In the genomic region with DNA sequence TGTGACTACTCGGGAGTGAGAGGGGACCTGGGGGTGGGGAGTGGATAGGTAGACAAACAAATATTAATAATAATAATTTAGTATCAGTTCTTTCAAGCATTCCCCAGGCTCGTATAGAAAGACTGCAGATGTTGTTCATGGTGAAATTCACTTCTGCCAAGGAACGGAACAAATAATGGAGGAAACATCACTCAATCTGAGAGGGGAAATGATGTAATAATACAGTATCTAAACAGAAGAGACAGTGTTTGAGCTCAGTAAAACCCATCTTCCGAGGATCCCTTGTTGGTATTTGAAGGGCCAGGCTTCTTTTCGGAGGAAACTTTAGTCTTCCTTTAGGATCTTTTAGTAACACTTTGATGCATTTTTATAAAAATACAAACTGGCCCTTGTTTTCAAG, we compare ENCODE assay signal across 21 cellular contexts.
A peak's percentile ranks its signal among the peaks of the same experiment; 100 is the strongest.
DNase-seq lines count a peak whose midpoint lies in the region; ATAC-seq and TF ChIP-seq lines count a peak whose summit lies in the region.
"Had no signal": no experiment of that assay in that cellular context is flagged by ENCODE, and none has a peak within 500 bp of the region (broad histone marks: within the 10 kb centered on the region; RNA-seq: fewer than 3 reads in every experiment).

No MANE protein-coding gene starts in this region.

- H3K27me3 Mint-ChIP-seq in memory B cell: peaks cover 18% of the 10 kb centered on the region

- peak; percentile 32 for ATAC-seq in GM18909 (IDR thresholded peaks at IDR 0.05; ENCODE audit: poor library complexity, unreplicated experiment)
- peak; percentile 35 for ATAC-seq in GM21717 (IDR thresholded peaks at IDR 0.05; ENCODE audit: unreplicated experiment)
- peak; percentile 42 for ATAC-seq in HG03342 (IDR thresholded peaks at IDR 0.05; ENCODE audit: unreplicated experiment)
- peak; percentile 6 for ATAC-seq in memory B cell (ENCODE audit: low read depth)
- no peak for ATAC-seq in GM19397 (IDR thresholded peaks at IDR 0.05; ENCODE audit: unreplicated experiment)
- ATAC-seq: naive thymus-derived CD4-positive, alpha-beta T cell; PC-3; right lobe of liver; stimulated activated effector memory CD8-positive, alpha-beta T cell treated with anti-CD3 and anti-CD28 coated beads, Interleukin-12 subunit alpha, Interleukin-12 subunit beta, amount 100 ng/mL, for 72 hours had no signal

- DNase-seq in memory B cell (ENCODE audit: low spot score in 2 of 2): no peak
- DNase-seq in HEK293T (ENCODE audit: extremely low spot score): no peak
- no peak for DNase-seq in COLO668 (lab: John Stamatoyannopoulos, UW; ENCODE audit: unreplicated experiment)
- DNase-seq: activated CD4-positive, alpha-beta T cell treated with anti-CD3 and anti-CD28 coated beads, Interleukin-2, amount 50 U/mL, for 1 hour; activated gamma-delta T cell treated with Interleukin-2 at 50 U/mL for 16 hours; amniotic stem cell; DMS79 treated with DMSO at 0.1 percent for 48 hours; foreskin fibroblast; hypothalamus; naive thymus-derived CD4-positive, alpha-beta T cell; NCI-H1105; NCI-H524 treated with DMSO at 0.1 percent for 48 hours; ovary; PC-3; right lobe of liver; SIG-M5 had no signal

- H3K27ac Mint-ChIP-seq in memory B cell: no peak overlapping the region
- H3K27ac Mint-ChIP-seq: naive thymus-derived CD4-positive, alpha-beta T cell; stimulated activated effector memory CD8-positive, alpha-beta T cell treated with anti-CD3 and anti-CD28 coated beads, Interleukin-12 subunit alpha, Interleukin-12 subunit beta, amount 100 ng/mL, for 72 hours had no signal

- CTCF ChIA-PET in HEK293T (lab: Yijun Ruan, JAX): no interaction called here

- peak overlapping the region; percentile 24 for H3K4me3 Mint-ChIP-seq in memory B cell
- H3K4me3 Mint-ChIP-seq: naive thymus-derived CD4-positive, alpha-beta T cell; stimulated activated effector memory CD8-positive, alpha-beta T cell treated with anti-CD3 and anti-CD28 coated beads, Interleukin-12 subunit alpha, Interleukin-12 subunit beta, amount 100 ng/mL, for 72 hours had no signal

- no peaks in the 10 kb centered on the region for H3K9me3 Mint-ChIP-seq in memory B cell
- H3K9me3 Mint-ChIP-seq: naive thymus-derived CD4-positive, alpha-beta T cell; stimulated activated effector memory CD8-positive, alpha-beta T cell treated with anti-CD3 and anti-CD28 coated beads, Interleukin-12 subunit alpha, Interleukin-12 subunit beta, amount 100 ng/mL, for 72 hours had no signal

- POLR2A ChIA-PET in HEK293T (lab: Yijun Ruan, JAX): no interaction called here

- H3K4me1 Mint-ChIP-seq in memory B cell: no peaks in the 10 kb centered on the region
- H3K4me1 Mint-ChIP-seq: naive thymus-derived CD4-positive, alpha-beta T cell; stimulated activated effector memory CD8-positive, alpha-beta T cell treated with anti-CD3 and anti-CD28 coated beads, Interleukin-12 subunit alpha, Interleukin-12 subunit beta, amount 100 ng/mL, for 72 hours had no signal

- no peaks in the 10 kb centered on the region for H3K36me3 Mint-ChIP-seq in memory B cell
- H3K36me3 Mint-ChIP-seq: naive thymus-derived CD4-positive, alpha-beta T cell; stimulated activated effector memory CD8-positive, alpha-beta T cell treated with anti-CD3 and anti-CD28 coated beads, Interleukin-12 subunit alpha, Interleukin-12 subunit beta, amount 100 ng/mL, for 72 hours had no signal

TF ChIP-seq in HEK293T, 16 proteins besides CTCF, POLR2A, EP300 and RAD21:
- TF ChIP-seq HDGF (IDR thresholded peaks at IDR 0.05; ENCODE audit: borderline replicate concordance): no peak
- TF ChIP-seq, protein P1, sequence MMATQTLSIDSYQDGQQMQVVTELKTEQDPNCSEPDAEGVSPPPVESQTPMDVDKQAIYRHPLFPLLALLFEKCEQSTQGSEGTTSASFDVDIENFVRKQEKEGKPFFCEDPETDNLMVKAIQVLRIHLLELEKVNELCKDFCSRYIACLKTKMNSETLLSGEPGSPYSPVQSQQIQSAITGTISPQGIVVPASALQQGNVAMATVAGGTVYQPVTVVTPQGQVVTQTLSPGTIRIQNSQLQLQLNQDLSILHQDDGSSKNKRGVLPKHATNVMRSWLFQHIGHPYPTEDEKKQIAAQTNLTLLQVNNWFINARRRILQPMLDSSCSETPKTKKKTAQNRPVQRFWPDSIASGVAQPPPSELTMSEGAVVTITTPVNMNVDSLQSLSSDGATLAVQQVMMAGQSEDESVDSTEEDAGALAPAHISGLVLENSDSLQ (IDR thresholded peaks at IDR 0.05): no peak
- TF ChIP-seq NFRKB (IDR thresholded peaks at IDR 0.05): no peak
- TF ChIP-seq FOXK2 (IDR thresholded peaks at IDR 0.05): no peak
- TF ChIP-seq SUZ12 (IDR thresholded peaks at IDR 0.05): no peak
- TF ChIP-seq FOXA1 (IDR thresholded peaks at IDR 0.05): no peak
- TF ChIP-seq TARDBP (IDR thresholded peaks at IDR 0.05): no peak
- TF ChIP-seq ELF4 (IDR thresholded peaks at IDR 0.05): no peak
- TF ChIP-seq L3MBTL2 (conservative IDR thresholded peaks at IDR 0.05): no peak
- no peak for TF ChIP-seq BHLHE40 (IDR thresholded peaks at IDR 0.05; ENCODE audit: borderline replicate concordance)
- TF ChIP-seq FOXM1 (IDR thresholded peaks at IDR 0.05; ENCODE audit: borderline replicate concordance): no peak
- no peak for TF ChIP-seq CTBP1 (IDR thresholded peaks at IDR 0.05; ENCODE audit: borderline replicate concordance)
- TF ChIP-seq ARNT (IDR thresholded peaks at IDR 0.05): no peak
- no peak for TF ChIP-seq ZNF384 (IDR thresholded peaks at IDR 0.05)
- TF ChIP-seq SP1 (IDR thresholded peaks at IDR 0.05): no peak
- no peak for TF ChIP-seq LEF1 (IDR thresholded peaks at IDR 0.05; ENCODE audit: borderline replicate concordance)
